Comparison of ENCODE assay signal across 8 cellular contexts in genomic region chr1:119681560-119681959, GRCh38.
"Had no signal": no experiment of that assay in that cellular context is flagged by ENCODE, and none has a peak within 500 bp of the region (broad histone marks: within the 10 kb centered on the region; RNA-seq: fewer than 3 reads in every experiment).

No MANE protein-coding gene starts in this region.

- FAIRE-seq: G401.6, GM12878, GM12891, GM12892, GM18507, GM19239 had no signal

- DNase-seq: GDM1, GF-D8 had no signal

- H3K4me3 ChIP-seq: GM12878 had no signal

- ATAC-seq: GM12878 had no signal
